Comparison of ENCODE assay signal across 8 cellular contexts in the genomic region with DNA sequence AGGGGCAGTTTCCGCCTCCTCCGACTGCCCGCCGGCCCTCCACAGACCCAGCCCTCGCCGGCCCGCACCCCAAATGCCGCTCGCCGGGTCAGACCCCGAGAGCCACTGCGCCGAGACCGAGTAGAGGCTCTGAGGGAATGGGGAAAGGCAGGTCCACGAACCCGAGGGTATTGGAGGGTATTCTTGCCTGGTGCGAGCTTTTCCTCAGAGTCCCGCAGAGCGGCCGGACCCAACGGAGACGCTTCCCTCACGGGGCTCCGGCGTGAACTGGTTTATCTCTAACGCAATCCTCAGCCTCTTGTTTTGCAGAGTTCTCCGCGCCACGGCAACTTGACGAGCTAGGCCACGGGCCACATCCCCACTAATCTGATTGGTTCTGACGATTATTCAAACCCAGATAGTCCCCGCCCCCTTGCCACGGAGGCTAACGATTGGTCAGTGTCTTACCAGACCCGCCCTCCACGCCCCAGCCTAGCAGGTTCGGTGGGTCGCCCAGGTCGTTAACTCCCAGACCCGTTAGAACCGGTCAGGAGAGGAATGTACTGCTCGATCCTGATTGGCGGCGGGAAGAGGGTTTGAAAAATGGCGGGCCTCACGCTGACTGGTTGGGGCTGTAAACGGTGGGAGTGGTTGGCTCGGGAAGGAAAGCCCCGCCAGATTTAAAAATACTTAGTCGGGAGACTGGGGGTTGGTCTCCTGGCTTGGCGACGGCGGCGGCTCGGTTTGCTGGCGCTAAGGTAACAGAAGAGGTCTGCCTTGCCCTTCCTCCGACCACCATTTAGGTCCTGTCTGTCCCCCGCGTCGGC. TPM values are rescaled to one million over a fixed set of nuclear protein-coding genes. Genes with fewer than 3 reads are reported as not detected.
A peak's percentile ranks its signal among the peaks of the same experiment; 100 is the strongest.
DNase-seq lines count a peak whose midpoint lies in the region; ATAC-seq and TF ChIP-seq lines count a peak whose summit lies in the region.

A gene (minus strand): TSS at position 274 of the 806 bp plus-strand sequence. CDS start 709 bp downstream, outside the sequence.

- DNase-seq in AG20443 (ENCODE audit: low spot score) (peak; percentile 99), NCI-H510A (lab: John Stamatoyannopoulos, UW) (peak; percentile 96), cerebellum (ENCODE audit: low spot score) (peak; percentile 100), islet precursor cell (peak; percentile 100)
- peak; percentile 99 for DNase-seq in activated CD4-positive, alpha-beta T cell treated with anti-CD3 and anti-CD28 coated beads for 1 hour
- peak; percentile 99 to 100 (median 99) for DNase-seq in stimulated activated CD4-positive, alpha-beta T cell treated with anti-CD3 and anti-CD28 coated beads, Interleukin-12 subunit alpha, Interleukin-12 subunit beta, amount 100 ng/mL, for 48 hours (ENCODE audit: low read depth in 2 of 3, low spot score in 1 of 3)

- peak; percentile 90 for ATAC-seq in HG03432 (IDR thresholded peaks at IDR 0.05; ENCODE audit: unreplicated experiment)

- TF ChIP-seq POLR2A in GM19099 (IDR thresholded peaks at IDR 0.05; ENCODE audit: extremely low read depth, insufficient read length, low read depth), result peak; percentile 99

RNA-seq across cellular contexts. Expression of the gene that starts here (rescaled TPM):
- 54.9 TPM for total RNA-seq in cerebellum

Comparison
In these comparisons a context has a peak if more than half of its experiments do, and no peak if none do; other contexts are left out.
1. Peak in every context shown above with its lines: DNase-seq and ATAC-seq.